In the genomic region with DNA sequence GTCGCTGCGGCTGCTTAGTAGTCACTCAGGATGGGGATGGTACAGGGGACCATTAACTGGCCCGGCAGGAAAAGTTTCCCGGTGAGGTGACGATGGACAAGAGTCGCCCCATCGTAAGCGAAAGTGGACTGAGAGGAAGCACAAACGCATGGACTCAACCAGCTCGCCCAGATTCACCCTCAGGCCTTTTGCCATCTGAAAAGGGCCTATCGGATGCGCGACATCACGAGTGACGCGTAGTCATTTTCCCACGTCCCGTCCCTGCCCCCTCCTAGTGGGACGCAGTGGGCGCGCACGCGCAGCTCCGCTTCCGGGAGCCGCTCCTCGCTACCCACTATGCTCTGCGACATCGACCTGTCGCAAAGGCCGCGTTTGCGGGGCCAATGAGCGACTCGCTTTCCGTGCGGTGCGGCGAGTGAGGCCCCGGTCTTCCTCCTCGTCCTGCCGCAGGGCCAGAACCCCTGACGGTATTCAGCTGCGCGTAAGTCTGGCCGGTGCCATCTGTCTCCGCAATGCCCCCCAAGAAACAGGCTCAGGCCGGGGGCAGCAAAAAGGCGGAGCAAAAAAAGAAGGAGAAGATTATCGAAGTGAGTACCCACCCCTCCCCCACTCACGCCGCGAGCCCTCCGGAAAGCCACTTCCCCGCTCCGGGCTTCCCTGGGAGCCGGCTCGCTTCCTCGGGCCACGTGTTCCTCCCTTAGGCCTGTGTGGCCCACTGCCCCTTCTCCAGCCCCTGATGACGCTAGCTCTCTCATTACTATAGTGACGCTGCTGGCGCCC, we compare ENCODE assay signal across 8 cellular contexts. TPM values are rescaled to one million over a fixed set of nuclear protein-coding genes. Genes with fewer than 3 reads are reported as not detected.
DNase-seq lines count a peak whose midpoint lies in the region; ATAC-seq and TF ChIP-seq lines count a peak whose summit lies in the region.

TSS of gene ZC3H15 (plus strand) at position 390 of the 780 bp plus-strand sequence. CDS start at position 513, 123 bp downstream.

- H3K4me3 ChIP-seq in left ventricle myocardium inferior (peak within 1 kb of the TSS; percentile 94), prostate gland (peak within 1 kb of the TSS; percentile 84 to 91), urinary bladder (ENCODE audit: low read depth, low read length) (peak within 1 kb of the TSS; percentile 97)

- H3K4me1 ChIP-seq in left ventricle myocardium inferior, result peaks cover 67% of the 10 kb centered on the region
- no peaks in the 10 kb centered on the region for H3K4me1 ChIP-seq in prostate gland (replicated peaks)
- H3K4me1 ChIP-seq in urinary bladder (ENCODE audit: insufficient read depth), result peaks cover 6% of the 10 kb centered on the region

- peak; percentile 94 for DNase-seq in NCI-H1694 (lab: John Stamatoyannopoulos, UW)
- DNase-seq in T-helper 2 cell, result peak; percentile 92 to 99 (median 96)
- DNase-seq in left ventricle myocardium inferior, result peak; percentile 97
- peak; percentile 95 for DNase-seq in prostate gland (ENCODE audit: low spot score)

- H3K9me3 ChIP-seq in left ventricle myocardium inferior (replicated peaks) (no peaks in the 10 kb centered on the region), prostate gland (no peaks in the 10 kb centered on the region)

- H3K36me3 ChIP-seq in left ventricle myocardium inferior (no peaks in the 10 kb centered on the region), prostate gland (no peaks in the 10 kb centered on the region), urinary bladder (ENCODE audit: insufficient read depth) (no peaks in the 10 kb centered on the region)

- TF ChIP-seq CTCF in left ventricle myocardium inferior (IDR thresholded peaks at IDR 0.05; ENCODE audit: borderline replicate concordance), result no peak
- TF ChIP-seq CTCF in prostate gland (IDR thresholded peaks at IDR 0.05), result peak in 2 of 4 experiments; percentile 22 to 35

- peak; percentile 86 for TF ChIP-seq POLR2A in GM15510 (IDR thresholded peaks at IDR 0.05; ENCODE audit: borderline replicate concordance, extremely low read depth, insufficient read length)
- TF ChIP-seq POLR2A in prostate gland (IDR thresholded peaks at IDR 0.05), result peak; percentile 87

- ATAC-seq in HG02884 (IDR thresholded peaks at IDR 0.05; ENCODE audit: unreplicated experiment), result peak; percentile 67

- H3K27ac ChIP-seq in angular gyrus (ENCODE audit: low read depth, low read length) (peak within 1 kb of the TSS; percentile 85), left ventricle myocardium inferior (replicated peaks) (peak within 1 kb of the TSS; percentile 95), prostate gland (peak within 1 kb of the TSS; percentile 91 to 95), urinary bladder (ENCODE audit: low read depth) (peak within 1 kb of the TSS; percentile 84)

- H3K27me3 ChIP-seq in left ventricle myocardium inferior (ENCODE audit: low read depth), result no peaks in the 10 kb centered on the region
- no peaks in the 10 kb centered on the region for H3K27me3 ChIP-seq in prostate gland (replicated peaks; ENCODE audit: insufficient read depth)

- under 1% methylated on average over 56 of the region's 63 CpGs for WGBS in prostate gland
- under 1% methylated on average over 63 of the region's 63 CpGs for WGBS in urinary bladder

- intact Hi-C loops in left ventricle myocardium inferior (cut with micrococcal nuclease) (no loop called here), prostate gland (cut with DNase I) (loop anchor here (5.0 kb wide), 1 partner anchor 106 kb away; the partner anchor contains the start of gene ITGAV)

RNA-seq across cellular contexts. Expression of gene ZC3H15, which starts in this region (rescaled TPM):
- 30.5 TPM for total RNA-seq in left ventricle myocardium inferior
- 10 to 100 TPM; 44.6 to 45.3 TPM for total RNA-seq in prostate gland
- total RNA-seq in urinary bladder, result 82.2 TPM
- polyA plus RNA-seq in urinary bladder, result 47.3 TPM

Comparison
In these comparisons a context has a peak if more than half of its experiments do, and no peak if none do; other contexts are left out.
1. Peak in every context shown above with its lines: DNase-seq, ATAC-seq, H3K4me3 ChIP-seq and H3K27ac ChIP-seq.